ENCODE assay signal across 19 cellular contexts in genomic region chr1:214154596-214155261, GRCh38.
"Had no signal": no experiment of that assay in that cellular context is flagged by ENCODE, and none has a peak within 500 bp of the region (broad histone marks: within the 10 kb centered on the region; RNA-seq: fewer than 3 reads in every experiment).

No MANE protein-coding gene starts in this region.

- H3K27ac Mint-ChIP-seq: activated naive CD4-positive, alpha-beta T cell treated with anti-CD3 and anti-CD28 coated beads, Interleukin-2, amount 50 U/mL, for 72 hours; activated T-cell treated with anti-CD3 and anti-CD28 coated beads, Interleukin-2, amount 50 U/mL, for 72 hours; immature natural killer cell; memory B cell; naive B cell; T-helper 1 cell treated with Interleukin-12 subunit alpha and Interleukin-12 subunit beta and Interleukin-4 antibody, amounts not matched to agents 30 μg/mL and 1 μg/mL, for 36 hours had no signal

- H3K4me3 ChIP-seq: adrenal gland, cardiac muscle cell, mucosa of descending colon had no signal

- H3K79me2 ChIP-seq: parathyroid adenoma had no signal

- H3K4me1 Mint-ChIP-seq: immature natural killer cell, memory B cell, naive B cell had no signal

- ATAC-seq: activated naive CD4-positive, alpha-beta T cell treated with anti-CD3 and anti-CD28 coated beads, Interleukin-2, amount 50 U/mL, for 72 hours; activated T-cell treated with anti-CD3 and anti-CD28 coated beads, Interleukin-2, amount 50 U/mL, for 72 hours; mucosa of descending colon had no signal

- H3K36me3 ChIP-seq: adrenal gland, cardiac muscle cell, neutrophil had no signal

- DNase-seq: activated CD4-positive, alpha-beta T cell treated with anti-CD3 and anti-CD28 coated beads for 1 hour; activated CD8-positive, alpha-beta memory T cell treated with anti-CD3 and anti-CD28 coated beads for 24 hours; activated CD8-positive, alpha-beta memory T cell treated with anti-CD3 and anti-CD28 coated beads, Interleukin-2, amount 50 U/mL, for 48 hours; activated gamma-delta T cell; activated T-cell treated with anti-CD3 and anti-CD28 coated beads, Interleukin-2, amount 50 U/mL, for 72 hours; adrenal gland; foreskin melanocyte; hypothalamus; immature natural killer cell; kidney glomerular epithelial cell; mucosa of descending colon; naive B cell; stimulated activated naive CD4-positive, alpha-beta T cell had no signal

- H3K9ac ChIP-seq: parathyroid adenoma had no signal

- H3K4me1 ChIP-seq: adrenal gland, parathyroid adenoma had no signal

- H3K9me3 ChIP-seq: mucosa of descending colon, neutrophil had no signal

- H3K4me3 Mint-ChIP-seq: activated T-cell treated with anti-CD3 and anti-CD28 coated beads, Interleukin-2, amount 50 U/mL, for 72 hours; immature natural killer cell; memory B cell; naive B cell; T-helper 1 cell treated with Interleukin-12 subunit alpha and Interleukin-12 subunit beta and Interleukin-4 antibody, amounts not matched to agents 30 μg/mL and 1 μg/mL, for 36 hours had no signal

- H3K9me3 Mint-ChIP-seq: activated naive CD4-positive, alpha-beta T cell treated with anti-CD3 and anti-CD28 coated beads, Interleukin-2, amount 50 U/mL, for 72 hours; activated T-cell treated with anti-CD3 and anti-CD28 coated beads, Interleukin-2, amount 50 U/mL, for 72 hours; naive B cell; T-helper 1 cell treated with Interleukin-12 subunit alpha and Interleukin-12 subunit beta and Interleukin-4 antibody, amounts not matched to agents 30 μg/mL and 1 μg/mL, for 36 hours had no signal

- H3K27me3 ChIP-seq: cardiac muscle cell, neutrophil had no signal

- H3K36me3 Mint-ChIP-seq: activated naive CD4-positive, alpha-beta T cell treated with anti-CD3 and anti-CD28 coated beads, Interleukin-2, amount 50 U/mL, for 72 hours; immature natural killer cell; memory B cell; naive B cell had no signal

- H2AFZ ChIP-seq: parathyroid adenoma had no signal
